9 cellular contexts compared by ENCODE assay signal in the genomic region with DNA sequence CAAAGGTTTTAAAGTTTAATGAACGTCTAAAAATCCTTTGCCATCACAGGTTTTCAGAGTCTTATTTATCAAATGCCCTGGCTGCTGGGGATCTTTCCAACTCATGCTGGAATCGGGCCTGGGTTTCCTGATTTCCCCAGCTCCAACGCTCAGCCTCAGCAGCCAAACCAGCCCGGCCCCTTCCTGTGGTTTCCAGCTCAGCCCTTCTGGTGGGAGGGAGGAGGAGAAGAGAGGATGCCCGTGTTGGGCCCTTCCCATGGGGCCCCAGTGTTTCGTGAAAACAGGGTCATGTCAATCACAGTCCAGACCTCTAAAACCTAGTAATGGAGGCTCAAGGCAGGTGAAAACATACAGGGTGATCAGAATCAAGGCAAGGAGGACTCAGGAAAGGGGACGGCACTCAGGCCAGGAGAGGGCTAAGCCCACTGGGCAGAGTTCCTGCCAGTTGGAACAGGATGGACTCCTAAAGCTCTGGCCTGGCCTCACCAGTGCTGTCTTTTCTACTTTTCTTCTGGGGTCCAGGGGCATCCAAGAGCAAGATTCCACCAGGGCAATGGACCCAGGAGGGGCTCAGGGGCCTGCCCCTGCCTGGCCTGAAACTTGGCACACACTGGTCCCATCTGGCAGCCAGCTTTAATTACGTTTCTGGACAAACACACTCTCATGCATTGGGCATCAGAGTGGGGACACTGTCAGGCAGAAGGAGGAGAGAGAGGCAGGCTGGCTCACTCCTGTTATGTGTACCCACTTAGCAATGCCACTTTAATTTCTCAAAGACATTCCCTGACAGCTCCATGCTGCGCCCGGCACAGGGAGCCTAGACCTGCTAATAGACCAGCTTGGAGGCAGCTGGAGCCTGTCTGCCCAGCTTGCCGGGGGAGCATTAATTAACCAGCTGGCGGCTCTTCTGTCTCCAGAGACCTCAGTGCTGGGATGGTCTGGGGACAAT.
DNase-seq lines count a peak whose midpoint lies in the region; TF ChIP-seq lines count a peak whose summit lies in the region.
"Had no signal": no experiment of that assay in that cellular context is flagged by ENCODE, and none has a peak within 500 bp of the region (broad histone marks: within the 10 kb centered on the region; RNA-seq: fewer than 3 reads in every experiment).

No MANE protein-coding gene starts in this region.

- H3K56ac ChIP-seq in mesendoderm (ENCODE audit: low read length), result no peak overlapping the region

- TF ChIP-seq POLR2A in prostate gland (IDR thresholded peaks at IDR 0.05), result no peak

- WGBS in prostate gland, result 13% methylated on average over 11 of the region's 12 CpGs
- no CpG with 5 or more reads among the region's 12 CpGs for WGBS in mesendoderm (ENCODE audit: extremely low coverage, insufficient coverage, low lambda C conversion rate)

- H3K27ac ChIP-seq in prostate gland (peak overlapping the region; percentile 73 to 76), mesendoderm (ENCODE audit: low read depth, low read length) (no peak overlapping the region)
- no peak overlapping the region for H3K27ac ChIP-seq in CD4-positive, alpha-beta memory T cell (ENCODE audit: low read depth, low read length)
- H3K27ac ChIP-seq: SK-N-MC had no signal

- peaks cover 2 to 27% (median 18%) of the 10 kb centered on the region in 8 donors for H3K9me3 Mint-ChIP-seq in CD4-positive, alpha-beta memory T cell
- peaks cover 20% of the 10 kb centered on the region; the same call in 1 of the 2 replicates for H3K9me3 Mint-ChIP-seq in HFFc6

- CTCF ChIA-PET in CD4-positive, alpha-beta memory T cell (lab: Charles Lee; ENCODE audit: partially characterized antibody), result no interaction called here

- H3K9ac ChIP-seq in mesendoderm (ENCODE audit: low read length), result no peak overlapping the region

- H3K79me1 ChIP-seq in mesendoderm (ENCODE audit: low read length), result no peaks in the 10 kb centered on the region

- H2BK120ac ChIP-seq in mesendoderm (ENCODE audit: low read depth, low read length), result no peak overlapping the region

- peaks cover 0 to 5% of the 10 kb centered on the region in 2 donors for H3K36me3 Mint-ChIP-seq in CD4-positive, alpha-beta memory T cell
- 0 out of 2 replicates have a peak, but pooled peaks cover 5% of the 10 kb centered on the region for H3K36me3 Mint-ChIP-seq in HFFc6 (ENCODE audit: low read depth)

- H4K5ac ChIP-seq in mesendoderm (ENCODE audit: low read length), result no peak overlapping the region

- no peaks in the 10 kb centered on the region for H3K36me3 ChIP-seq in prostate gland
- no peaks in the 10 kb centered on the region for H3K36me3 ChIP-seq in CD4-positive, alpha-beta memory T cell (ENCODE audit: insufficient read depth, low read length)
- H3K36me3 ChIP-seq in mesendoderm (ENCODE audit: control insufficient read depth, insufficient read depth, low read length), result no peaks in the 10 kb centered on the region

- no peak overlapping the region for H3K18ac ChIP-seq in mesendoderm (ENCODE audit: low read length)

- H3K27me3 ChIP-seq in prostate gland (replicated peaks; ENCODE audit: insufficient read depth), result no peaks in the 10 kb centered on the region
- H3K27me3 ChIP-seq in CD4-positive, alpha-beta memory T cell (ENCODE audit: insufficient read depth, low read length), result no peaks in the 10 kb centered on the region
- no peaks in the 10 kb centered on the region for H3K27me3 ChIP-seq in mesendoderm (ENCODE audit: insufficient read depth, low read length, poor library complexity)

- H2BK15ac ChIP-seq in mesendoderm (replicated peaks; ENCODE audit: low read depth), result no peak overlapping the region

- no peak overlapping the region for H2AK5ac ChIP-seq in mesendoderm (ENCODE audit: low read length)

- no peaks in the 10 kb centered on the region for H3K79me2 ChIP-seq in mesendoderm (ENCODE audit: control insufficient read depth, insufficient read depth, low read length)

- peak; percentile 66 for DNase-seq in DMS79 (lab: John Stamatoyannopoulos, UW)
- DNase-seq in NCI-H2171 treated with DMSO at 0.1 percent for 48 hours (lab: John Stamatoyannopoulos, UW), result peak; percentile 92
- peak; percentile 24 for DNase-seq in fibroblast of gingiva (ENCODE audit: low read depth)
- peak; percentile 60 for DNase-seq in prostate gland (ENCODE audit: low spot score)
- no peak for DNase-seq in CD4-positive, alpha-beta memory T cell
- no peak for DNase-seq in middle frontal gyrus (ENCODE audit: extremely low spot score, low spot score)
- DNase-seq in HFFc6, result no peak
- DNase-seq in mesendoderm, result no peak

- intact Hi-C loops in prostate gland (cut with DNase I), result loop anchor here (10.0 kb wide), 1 partner anchor 185 kb away; no protein-coding TSS in a partner anchor
- intact Hi-C loops in CD4-positive, alpha-beta memory T cell (cut with micrococcal nuclease), result no loop called here

- no peak overlapping the region for H3K4ac ChIP-seq in mesendoderm (ENCODE audit: low read depth, low read length)

- no peak overlapping the region for H4K8ac ChIP-seq in mesendoderm (ENCODE audit: low read depth, low read length)

- peaks cover 5 to 9% (median 6%) of the 10 kb centered on the region in 4 donors for H3K4me1 Mint-ChIP-seq in CD4-positive, alpha-beta memory T cell
- H3K4me1 Mint-ChIP-seq in HFFc6 (ENCODE audit: low read depth), result no peaks in the 10 kb centered on the region; the same call in 1 of the 2 replicates

- no peaks in the 10 kb centered on the region for H3K9me3 ChIP-seq in prostate gland
- H3K9me3 ChIP-seq in CD4-positive, alpha-beta memory T cell (ENCODE audit: control insufficient read depth in 1 of 2, low read length in 2 of 2), result peaks cover 0 to 7% of the 10 kb centered on the region in 2 donors

- H3K27ac Mint-ChIP-seq in CD4-positive, alpha-beta memory T cell, result peak overlapping the region in 1 of 7 donors; percentile 24
- H3K27ac Mint-ChIP-seq in HFFc6, result no peak overlapping the region

- no peak overlapping the region for H3K4me3 Mint-ChIP-seq in CD4-positive, alpha-beta memory T cell
- no peak overlapping the region for H3K4me3 Mint-ChIP-seq in HFFc6

- H3K4me1 ChIP-seq in prostate gland (replicated peaks) (peaks cover 21% of the 10 kb centered on the region), mesendoderm (ENCODE audit: control insufficient read depth, low read depth, low read length) (no peaks in the 10 kb centered on the region)
- peaks cover 4% of the 10 kb centered on the region for H3K4me1 ChIP-seq in CD4-positive, alpha-beta memory T cell (ENCODE audit: insufficient read depth, low read length)

- no peak overlapping the region for H2BK5ac ChIP-seq in mesendoderm (ENCODE audit: low read length)

- H3K23ac ChIP-seq in mesendoderm (ENCODE audit: low read length), result no peak overlapping the region

- no peak for TF ChIP-seq CTCF in prostate gland (IDR thresholded peaks at IDR 0.05)
- TF ChIP-seq CTCF in HFFc6 (IDR thresholded peaks at IDR 0.05), result no peak

- peaks cover 13 to 17% of the 10 kb centered on the region in 2 donors for H3K27me3 Mint-ChIP-seq in CD4-positive, alpha-beta memory T cell
- H3K27me3 Mint-ChIP-seq in HFFc6 (ENCODE audit: insufficient read depth), result peaks cover 33% of the 10 kb centered on the region

- H3K4me3 ChIP-seq in prostate gland (no peak overlapping the region), mesendoderm (ENCODE audit: low read length) (no peak overlapping the region)
- no peak overlapping the region for H3K4me3 ChIP-seq in CD4-positive, alpha-beta memory T cell (ENCODE audit: low read length in 2 of 2)
- H3K4me3 ChIP-seq: SK-N-MC had no signal

- POLR2A ChIA-PET in CD4-positive, alpha-beta memory T cell (lab: Charles Lee; ENCODE audit: partially characterized antibody), result no interaction called here

- no peak overlapping the region for H3K4me2 ChIP-seq in mesendoderm (ENCODE audit: low read length)

Comparison
In these comparisons a context has a peak if more than half of its experiments do, and no peak if none do; other contexts are left out.
1. DNase-seq: peak in DMS79 (single experiment), NCI-H2171 treated with DMSO at 0.1 percent for 48 hours (single experiment), fibroblast of gingiva (single experiment) and prostate gland (single experiment); none in CD4-positive, alpha-beta memory T cell (0 of 5), middle frontal gyrus (single experiment), HFFc6 (single experiment) and mesendoderm (single experiment).
2. H3K27ac ChIP-seq: peak in prostate gland (2 of 2); none in CD4-positive, alpha-beta memory T cell (single experiment) and mesendoderm (single experiment).